In the genomic region with DNA sequence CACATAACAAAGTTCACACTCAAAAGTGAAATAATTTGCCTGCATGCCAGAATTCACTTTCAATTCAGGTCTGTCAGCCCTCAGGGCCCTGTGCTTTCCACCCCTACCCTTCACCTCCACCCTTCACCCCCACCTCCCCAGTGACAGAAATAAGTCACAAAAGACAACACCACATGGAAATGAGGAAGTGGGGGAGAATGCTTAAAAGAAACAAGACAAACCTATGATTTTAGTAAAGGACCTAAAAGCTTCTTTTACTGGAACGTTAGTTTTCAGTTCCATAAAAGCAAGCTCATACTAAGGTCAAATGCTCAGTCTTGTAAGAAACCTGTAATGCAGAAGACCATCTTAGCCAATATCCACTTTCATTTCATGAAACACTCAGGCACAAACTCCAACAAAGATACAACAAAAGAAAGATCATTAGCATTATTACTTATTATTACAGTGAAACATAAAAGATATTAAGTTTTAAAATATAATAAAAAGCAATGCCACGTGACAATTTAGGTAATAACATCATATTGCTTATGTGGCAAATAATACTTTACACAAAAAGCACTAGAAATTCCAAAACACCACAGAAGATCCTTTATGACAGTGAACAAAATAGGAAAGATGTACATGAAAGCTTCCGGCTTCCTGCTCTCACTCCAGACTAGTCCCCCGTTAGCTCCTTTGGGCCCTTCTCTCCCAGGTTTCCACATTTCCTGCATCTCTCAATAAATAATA, we compare ENCODE assay signal across 8 cellular contexts.
DNase-seq lines count a peak whose midpoint lies in the region; ATAC-seq and TF ChIP-seq lines count a peak whose summit lies in the region.

No MANE protein-coding gene starts in this region.

- H3K4me3 ChIP-seq in OCI-LY1 (ENCODE audit: low read depth, low read length, poor library complexity, severe bottlenecking): no peak overlapping the region
- no peak overlapping the region for H3K4me3 ChIP-seq in prostate gland
- no peak overlapping the region for H3K4me3 ChIP-seq in heart left ventricle

- H3K4me1 ChIP-seq in OCI-LY1 (ENCODE audit: insufficient read depth, low read length, severe bottlenecking) (peaks cover 17% of the 10 kb centered on the region), prostate gland (replicated peaks) (no peaks in the 10 kb centered on the region), heart left ventricle (no peaks in the 10 kb centered on the region)

- no peaks in the 10 kb centered on the region for H3K9me3 Mint-ChIP-seq in progenitor cell of endocrine pancreas (ENCODE audit: low read depth)

- DNase-seq in CD1c-positive myeloid dendritic cell (ENCODE audit: extremely low spot score) (peak; percentile 50), activated gamma-delta T cell (lab: John Stamatoyannopoulos, UW) (no peak), progenitor cell of endocrine pancreas (ENCODE audit: low spot score, unreplicated experiment) (no peak), prostate gland (ENCODE audit: low spot score) (no peak), heart left ventricle (no peak)

- peak overlapping the region; percentile 25; the same call in 1 of the 2 replicates for H3K4me2 ChIP-seq in OCI-LY1 (ENCODE audit: low read length)

- intact Hi-C loops in prostate gland (cut with DNase I) (no loop called here), heart left ventricle (cut with DNase I) (no loop called here)

- ATAC-seq in GM19324 (IDR thresholded peaks at IDR 0.05; ENCODE audit: low FRiP score, unreplicated experiment) (peak; percentile 91), HG03039 (IDR thresholded peaks at IDR 0.05; ENCODE audit: unreplicated experiment) (peak; percentile 81), heart left ventricle (no peak)

- H3K27ac Mint-ChIP-seq in progenitor cell of endocrine pancreas: no peak overlapping the region

- peaks cover 13% of the 10 kb centered on the region for H3K36me3 Mint-ChIP-seq in progenitor cell of endocrine pancreas (ENCODE audit: insufficient read depth)

- no peaks in the 10 kb centered on the region for H3K9me3 ChIP-seq in OCI-LY1 (ENCODE audit: low read length)
- H3K9me3 ChIP-seq in prostate gland: no peaks in the 10 kb centered on the region
- H3K9me3 ChIP-seq in heart left ventricle: no peaks in the 10 kb centered on the region

- no peak overlapping the region; the same call in 1 of the 2 replicates for H3K9ac ChIP-seq in OCI-LY1 (ENCODE audit: low read length)

- H3K79me2 ChIP-seq in OCI-LY1 (ENCODE audit: insufficient read depth, low read length): no peaks in the 10 kb centered on the region

- 86% methylated on average over 4 of the region's 4 CpGs for WGBS in prostate gland
- WGBS in heart left ventricle, 4 donors: 88 to 93% (median 90%) methylated on average over 4 of the region's 4 CpGs

- no peaks in the 10 kb centered on the region for H3K27me3 Mint-ChIP-seq in progenitor cell of endocrine pancreas

- H3K27ac ChIP-seq in OCI-LY1 (ENCODE audit: low read depth, low read length, poor library complexity, severe bottlenecking): peak overlapping the region; percentile 64
- H3K27ac ChIP-seq in prostate gland: no peak overlapping the region
- H3K27ac ChIP-seq in heart left ventricle: no peak overlapping the region

- H3K4me3 Mint-ChIP-seq in progenitor cell of endocrine pancreas (ENCODE audit: low read depth): no peak overlapping the region

- TF ChIP-seq CTCF in OCI-LY1 (IDR thresholded peaks at IDR 0.05; ENCODE audit: low read length) (no peak), progenitor cell of endocrine pancreas (IDR thresholded peaks at IDR 0.05; ENCODE audit: unreplicated experiment) (no peak), prostate gland (IDR thresholded peaks at IDR 0.05) (no peak), heart left ventricle (IDR thresholded peaks at IDR 0.05) (no peak)

- no peak for TF ChIP-seq POLR2A in prostate gland (IDR thresholded peaks at IDR 0.05)
- TF ChIP-seq POLR2A in heart left ventricle (IDR thresholded peaks at IDR 0.05): no peak

- H3K4me1 Mint-ChIP-seq in progenitor cell of endocrine pancreas (ENCODE audit: low read depth): no peaks in the 10 kb centered on the region

- H3K36me3 ChIP-seq in OCI-LY1 (ENCODE audit: insufficient read depth, low read length) (peaks cover 18% of the 10 kb centered on the region), prostate gland (no peaks in the 10 kb centered on the region), heart left ventricle (peaks cover 0 to 5% (median 0%) of the 10 kb centered on the region in 9 donors)

- no peaks in the 10 kb centered on the region for H3K9me2 ChIP-seq in OCI-LY1 (ENCODE audit: low read depth, low read length)

- no peaks in the 10 kb centered on the region for H4K20me1 ChIP-seq in OCI-LY1 (ENCODE audit: insufficient read depth, low read length)

- no peak overlapping the region for H2AFZ ChIP-seq in OCI-LY1 (ENCODE audit: low read length)

- H3K27me3 ChIP-seq in OCI-LY1 (ENCODE audit: insufficient read depth, low read length) (no peaks in the 10 kb centered on the region), prostate gland (replicated peaks; ENCODE audit: insufficient read depth) (no peaks in the 10 kb centered on the region), heart left ventricle (no peaks in the 10 kb centered on the region)

- H3F3A ChIP-seq in OCI-LY1 (ENCODE audit: insufficient read depth, low read length): no peaks in the 10 kb centered on the region

Comparison
In these comparisons a context has a peak if more than half of its experiments do, and no peak if none do; other contexts are left out.
1. ATAC-seq: peak in GM19324 (single experiment) and HG03039 (single experiment); none in heart left ventricle (0 of 4).